ENCODE assay signal across 8 cellular contexts in genomic region chr1:92029241-92029922, GRCh38. TPM values are rescaled to one million over a fixed set of nuclear protein-coding genes. Genes with fewer than 3 reads are reported as not detected.
DNase-seq lines count a peak whose midpoint lies in the region; ATAC-seq, FAIRE-seq and TF ChIP-seq lines count a peak whose summit lies in the region.

No MANE protein-coding gene starts in this region.

- FAIRE-seq in H1 (lab: Jason Lieb, UNC), result no peak

- TF ChIP-seq EP300 in H1 (IDR thresholded peaks at IDR 0.05; ENCODE audit: borderline replicate concordance in 1 of 2, low read depth in 2 of 2, low read length in 2 of 2), result no peak

- intact Hi-C loops in Calu3 (cut with micrococcal nuclease; ENCODE audit: unreplicated experiment), result no loop called here

- no TSS peak for BruUV-seq in Calu3 (replicated peaks; lab: Mats Ljungman, UMichigan)

- H3K4me3 Mint-ChIP-seq in Calu3 (ENCODE audit: low read depth, unreplicated experiment), result peak overlapping the region; percentile 91

- H2AFZ ChIP-seq in H1 (ENCODE audit: low read length) (peak overlapping the region; percentile 98), osteoblast (ENCODE audit: low read length) (peak overlapping the region; percentile 76)

- ATAC-seq in HG03469 (IDR thresholded peaks at IDR 0.05; ENCODE audit: unreplicated experiment), result no peak
- ATAC-seq in GM19328 (IDR thresholded peaks at IDR 0.05; ENCODE audit: unreplicated experiment), result no peak
- ATAC-seq in HG03039 (IDR thresholded peaks at IDR 0.05; ENCODE audit: unreplicated experiment), result no peak
- ATAC-seq in GM18867 (IDR thresholded peaks at IDR 0.05; ENCODE audit: unreplicated experiment), result no peak

- no peaks in the 10 kb centered on the region for H3K79me1 ChIP-seq in H1 (ENCODE audit: low read depth, low read length)

- H3K4me2 ChIP-seq in H1 (ENCODE audit: insufficient read depth in 1 of 2, low read depth in 2 of 2, low read length in 2 of 2), result peak overlapping the region; percentile 75 to 88
- peak overlapping the region; percentile 81 for H3K4me2 ChIP-seq in osteoblast (ENCODE audit: insufficient read depth, low read length)

- H2AK5ac ChIP-seq in H1 (ENCODE audit: low read depth, low read length), result no peak overlapping the region

- H3K4me1 Mint-ChIP-seq in Calu3 (ENCODE audit: low read depth, unreplicated experiment), result peaks cover 16% of the 10 kb centered on the region

- 0 out of 2 replicates have a peak overlapping the region, but pooled peaks have one; percentile 61 for H2BK15ac ChIP-seq in H1 (ENCODE audit: low read length)

- no peaks in the 10 kb centered on the region for H3K27me3 Mint-ChIP-seq in Calu3 (ENCODE audit: unreplicated experiment)

- peaks cover 0 to 9% (median 7%) of the 10 kb centered on the region in 4 experiments; a peak in 5 of 7 replicates for H3K27me3 ChIP-seq in H1 (replicated peaks in 1 of 4; ENCODE audit: control insufficient read depth in 3 of 4, extremely low read depth in 1 of 4, insufficient read depth in 3 of 4, low read length in 3 of 4)
- H3K27me3 ChIP-seq in osteoblast (ENCODE audit: insufficient read depth, low read length), result no peaks in the 10 kb centered on the region

- peak overlapping the region; percentile 64 to 77 (median 68) for H3K4me3 ChIP-seq in H1 (ENCODE audit: extremely low read depth in 1 of 4, insufficient read depth in 2 of 4, low read depth in 3 of 4, low read length in 4 of 4)
- H3K4me3 ChIP-seq in osteoblast (ENCODE audit: insufficient read depth, low read length), result peak overlapping the region; percentile 71

- no peak for TF ChIP-seq RAD21 in H1 (IDR thresholded peaks at IDR 0.05 in 1 of 2, conservative IDR thresholded peaks at IDR 0.05 in 1 of 2; ENCODE audit: low read depth in 2 of 2, low read length in 2 of 2)

- 31% methylated on average over 30 of the region's 31 CpGs; no CpG with 5 or more reads in 1 of the 2 experiments for WGBS in H1 (ENCODE audit: extremely low coverage in 1 of 2, insufficient coverage in 1 of 2, insufficient read length in 1 of 2, insufficient replicate concordance in 2 of 2, low coverage in 1 of 2, low lambda C conversion rate in 2 of 2, missing lambda C conversion rate in 1 of 2), 2 experiments

- no peak overlapping the region for H2BK5ac ChIP-seq in H1 (ENCODE audit: low read depth, low read length)

- H2BK20ac ChIP-seq in H1 (ENCODE audit: low read length), result no peak overlapping the region

- no peak overlapping the region for H3K27ac ChIP-seq in H1 (ENCODE audit: low read depth, low read length)
- H3K27ac ChIP-seq in osteoblast (ENCODE audit: low read depth, low read length), result no peak overlapping the region

- DNase-seq in Calu3 (no peak), NCI-H526 treated with DMSO at 0.1 percent for 48 hours (lab: John Stamatoyannopoulos, UW) (peak; percentile 60), H1 (ENCODE audit: low read depth in 1 of 2, low spot score in 2 of 2) (no peak), osteoblast (ENCODE audit: insufficient read length, low spot score, missing footprints) (no peak)

- H2BK12ac ChIP-seq in H1 (ENCODE audit: low read depth, low read length), result no peak overlapping the region

- no peak overlapping the region for H3K56ac ChIP-seq in H1 (replicated peaks; ENCODE audit: insufficient read length, low read depth, low read length)

- POLR2A ChIA-PET in H1 (lab: Charles Lee; ENCODE audit: partially characterized antibody), result no interaction called here

- no peak for TF ChIP-seq POLR2A in H1 (IDR thresholded peaks at IDR 0.05; ENCODE audit: control extremely low read depth in 1 of 2, low read depth in 2 of 2, low read length in 2 of 2)

- no peak overlapping the region for H3K23ac ChIP-seq in H1 (ENCODE audit: insufficient read length)

- peaks cover 0 to 5% of the 10 kb centered on the region in 2 experiments; a peak in 1 of 4 replicates for H3K9me3 ChIP-seq in H1 (ENCODE audit: insufficient read depth in 2 of 2, low read depth in 1 of 2, low read length in 1 of 2)
- H3K9me3 ChIP-seq in osteoblast (ENCODE audit: low read depth, low read length), result no peaks in the 10 kb centered on the region

- H3K18ac ChIP-seq in H1 (ENCODE audit: extremely low read depth, low read length), result peak overlapping the region; percentile 28

- peaks cover 3 to 7% (median 4%) of the 10 kb centered on the region in 4 experiments for H3K4me1 ChIP-seq in H1 (replicated peaks in 1 of 4; ENCODE audit: control insufficient read depth in 3 of 4, insufficient read depth in 4 of 4, low read length in 3 of 4)
- no peaks in the 10 kb centered on the region for H3K4me1 ChIP-seq in osteoblast (ENCODE audit: insufficient read depth, low read length)

- H4K5ac ChIP-seq in H1 (ENCODE audit: insufficient read length, low read depth, low read length), result no peak overlapping the region

- H3K27ac Mint-ChIP-seq in Calu3 (ENCODE audit: unreplicated experiment), result peak overlapping the region; percentile 58

- H3K36me3 ChIP-seq in H1 (ENCODE audit: control insufficient read depth in 2 of 4, insufficient read depth in 4 of 4, low read length in 3 of 4) (no peaks in the 10 kb centered on the region), osteoblast (ENCODE audit: insufficient read depth, low read length) (no peaks in the 10 kb centered on the region)

- H3K9me3 Mint-ChIP-seq in Calu3 (ENCODE audit: low read depth, unreplicated experiment), result no peaks in the 10 kb centered on the region

- no peak overlapping the region for H2BK120ac ChIP-seq in H1 (replicated peaks; ENCODE audit: low read depth, low read length)

- H3K4ac ChIP-seq in H1 (replicated peaks; ENCODE audit: insufficient read length, low read depth, low read length), result no peak overlapping the region

- TF ChIP-seq CTCF in Calu3 (IDR thresholded peaks at IDR 0.05; ENCODE audit: unreplicated experiment) (no peak), H1 (IDR thresholded peaks at IDR 0.05; ENCODE audit: control extremely low read depth in 1 of 3, insufficient read depth in 1 of 3, low read depth in 1 of 3, low read length in 3 of 3) (no peak), osteoblast (IDR thresholded peaks at IDR 0.05; ENCODE audit: extremely low read depth, low read depth, low read length) (no peak)

- H3K23me2 ChIP-seq in H1 (ENCODE audit: low read depth, low read length), result peaks cover 9% of the 10 kb centered on the region; the same call in 1 of the 2 replicates

- peaks cover 18% of the 10 kb centered on the region for H3K36me3 Mint-ChIP-seq in Calu3 (ENCODE audit: insufficient read depth, unreplicated experiment)

- no peaks in the 10 kb centered on the region for H3K79me2 ChIP-seq in H1 (ENCODE audit: control insufficient read depth in 1 of 2, insufficient read depth in 2 of 2, low read length in 2 of 2)
- H3K79me2 ChIP-seq in osteoblast (ENCODE audit: insufficient read depth, low read length), result no peaks in the 10 kb centered on the region

- no peak overlapping the region for H4K91ac ChIP-seq in H1 (replicated peaks; ENCODE audit: insufficient read length, low read length)

- H3K14ac ChIP-seq in H1 (ENCODE audit: insufficient read length), result no peak overlapping the region

- H4K8ac ChIP-seq in H1 (ENCODE audit: extremely low read depth, insufficient read depth, low read length), result no peak overlapping the region; the same call in 1 of the 2 replicates

- H3K9ac ChIP-seq in H1 (replicated peaks in 1 of 4; ENCODE audit: extremely low read depth in 1 of 4, low read depth in 3 of 4, low read length in 3 of 4), result peak overlapping the region in 3 of 4 experiments; percentile 6 to 36 (median 20); a peak in 2 of 7 replicates

- H4K20me1 ChIP-seq in H1 (replicated peaks in 1 of 2; ENCODE audit: control insufficient read depth in 1 of 2, insufficient read depth in 2 of 2, low read length in 2 of 2) (no peaks in the 10 kb centered on the region), osteoblast (ENCODE audit: insufficient read depth, low read length) (no peaks in the 10 kb centered on the region)

- CTCF ChIA-PET in Calu3 (lab: Charles Lee) (no interaction called here), H1 (lab: Charles Lee; ENCODE audit: partially characterized antibody) (no interaction called here)

TF ChIP-seq in H1, 55 proteins besides CTCF, POLR2A, EP300 and RAD21 (continues in another document):
- TF ChIP-seq CHD2 (IDR thresholded peaks at IDR 0.05; ENCODE audit: low read length), result peak; percentile 30; the same call in 1 of the 2 replicates

RNA-seq across cellular contexts. Expression of gene EPHX4, which starts 0.4 kb away (rescaled TPM):
- 4.4 and 5.3 TPM in 2 replicates for total RNA-seq in Calu3 (2022)
- total RNA-seq in H1 (2021; fragmentation: NEBNext Ultra II Directional; extraction: Animal tissue kit (Norgen Biotek cat#: 25700)), result 0.88 TPM in 2 replicates
- polyA plus RNA-seq in H1 (2011; rRNA removed), result 0.27 and 0.44 TPM in 2 replicates
- 0.56 TPM for polyA plus RNA-seq in H1 (2011; cell fraction: cytosol; rRNA removed)
- polyA plus RNA-seq in H1 (2011; cell fraction: nucleus; rRNA removed), result 0.33 TPM
- polyA plus RNA-seq in H1 (2012, experiment 1 of 2), result 0.29 to 0.73 TPM (median 0.55 TPM) in 4 replicates
- polyA plus RNA-seq in H1 (2012, experiment 2 of 2), result 0.63 TPM
- polyA plus RNA-seq in H1 (2013, experiment 1 of 2), result 1.7 TPM
- 2.1 TPM for polyA plus RNA-seq in H1 (2013, experiment 2 of 2)
- 0.13 TPM in 1 of 2 replicates, not detected in the other for polyA minus RNA-seq in H1 (2011; rRNA and poly(A)+ RNA removed)
- not detected for polyA minus RNA-seq in H1 (2011; cell fraction: cytosol; rRNA and poly(A)+ RNA removed)
- 0.60 TPM for polyA minus RNA-seq in H1 (2011; cell fraction: nucleus; rRNA and poly(A)+ RNA removed)
- total RNA-seq in osteoblast, result 0.29 and 0.36 TPM in 2 replicates

RNA-seq across cellular contexts. Expression of gene SETSIP, which starts 45.8 kb away (rescaled TPM):
- total RNA-seq in Calu3 (2022) (not detected in 2 replicates), osteoblast (0.29 and 0.36 TPM in 2 replicates)
- not detected in 2 replicates for total RNA-seq in H1 (2021; fragmentation: NEBNext Ultra II Directional; extraction: Animal tissue kit (Norgen Biotek cat#: 25700))
- 0.14 TPM in 1 of 2 replicates, not detected in the other for polyA plus RNA-seq in H1 (2011; rRNA removed)
- polyA plus RNA-seq in H1 (2011; cell fraction: cytosol; rRNA removed), result 0.12 TPM
- not detected for polyA plus RNA-seq in H1 (2011; cell fraction: nucleus; rRNA removed)
- 1.1 to 2.0 TPM (median 1.2 TPM) in 4 replicates for polyA plus RNA-seq in H1 (2012, experiment 1 of 2)
- polyA plus RNA-seq in H1 (2012, experiment 2 of 2), result 2.3 TPM
- 1.0 TPM for polyA plus RNA-seq in H1 (2013, experiment 1 of 2)
- 1.6 TPM for polyA plus RNA-seq in H1 (2013, experiment 2 of 2)
- polyA minus RNA-seq in H1 (2011; rRNA and poly(A)+ RNA removed), result 0.20 TPM in 1 of 2 replicates, not detected in the other
- polyA minus RNA-seq in H1 (2011; cell fraction: cytosol; rRNA and poly(A)+ RNA removed), result not detected
- polyA minus RNA-seq in H1 (2011; cell fraction: nucleus; rRNA and poly(A)+ RNA removed), result not detected

RNA-seq across cellular contexts. Expression of gene BTBD8, which starts 50.8 kb away (rescaled TPM):
- 3.8 and 4.0 TPM in 2 replicates for total RNA-seq in Calu3 (2022)
- total RNA-seq in H1 (2021; fragmentation: NEBNext Ultra II Directional; extraction: Animal tissue kit (Norgen Biotek cat#: 25700)), result 1.8 and 2.5 TPM in 2 replicates
- 0.41 and 0.44 TPM in 2 replicates for polyA plus RNA-seq in H1 (2011; rRNA removed)
- 0.90 TPM for polyA plus RNA-seq in H1 (2011; cell fraction: cytosol; rRNA removed)
- 0.34 TPM for polyA plus RNA-seq in H1 (2011; cell fraction: nucleus; rRNA removed)
- polyA plus RNA-seq in H1 (2012, experiment 1 of 2), result 0.59 to 1.5 TPM (median 1.0 TPM) in 4 replicates
- 0.09 TPM for polyA plus RNA-seq in H1 (2012, experiment 2 of 2)
- polyA plus RNA-seq in H1 (2013, experiment 1 of 2), result 1.5 TPM
- 1.3 TPM for polyA plus RNA-seq in H1 (2013, experiment 2 of 2)
- 2.2 and 2.6 TPM in 2 replicates for polyA minus RNA-seq in H1 (2011; rRNA and poly(A)+ RNA removed)
- 2.5 TPM for polyA minus RNA-seq in H1 (2011; cell fraction: cytosol; rRNA and poly(A)+ RNA removed)
- 4.5 TPM for polyA minus RNA-seq in H1 (2011; cell fraction: nucleus; rRNA and poly(A)+ RNA removed)
- 5.8 and 8.3 TPM in 2 replicates for total RNA-seq in osteoblast
